2 cellular contexts compared by ENCODE assay signal in genomic region chr18:48544661-48545415, GRCh38.
TF ChIP-seq lines count a peak whose summit lies in the region.

No MANE protein-coding gene starts in this region.

TF ChIP-seq in GM23338, 12 proteins besides CTCF, POLR2A, EP300 and RAD21 (continued from another document):
- TF ChIP-seq REST (IDR thresholded peaks at IDR 0.05; ENCODE audit: unreplicated experiment) (no peak), EZH2phosphoT487 (IDR thresholded peaks at IDR 0.05; ENCODE audit: unreplicated experiment) (no peak), ZNF114 (CRISPR knock-in tag; IDR thresholded peaks at IDR 0.05) (no peak), NANOG (IDR thresholded peaks at IDR 0.05; ENCODE audit: borderline replicate concordance) (no peak), ZNF462 (CRISPR knock-in tag; IDR thresholded peaks at IDR 0.05) (no peak), JUNB (IDR thresholded peaks at IDR 0.05; ENCODE audit: unreplicated experiment) (no peak), ETS1 (IDR thresholded peaks at IDR 0.05) (no peak), POLR2AphosphoS5 (IDR thresholded peaks at IDR 0.05; ENCODE audit: low read depth) (no peak), ZNF331 (CRISPR knock-in tag; IDR thresholded peaks at IDR 0.05; ENCODE audit: low read depth) (no peak), STAT1 (IDR thresholded peaks at IDR 0.05; ENCODE audit: unreplicated experiment) (no peak)
TF ChIP-seq in GM23338: peak in this region for 0.

TF ChIP-seq in WTC11, 78 proteins besides CTCF, POLR2A, EP300 and RAD21 (continued from another document):
- TF ChIP-seq PRDM15 (CRISPR knock-in tag; IDR thresholded peaks at IDR 0.05) (no peak), NR1H2 (CRISPR knock-in tag; IDR thresholded peaks at IDR 0.05) (no peak), MLX (CRISPR knock-in tag; IDR thresholded peaks at IDR 0.05) (no peak), ZNF423 (CRISPR knock-in tag; IDR thresholded peaks at IDR 0.05) (no peak), GRHL2 (CRISPR knock-in tag; IDR thresholded peaks at IDR 0.05; ENCODE audit: insufficient replicate concordance, severe bottlenecking) (no peak), TEAD4 (CRISPR knock-in tag; IDR thresholded peaks at IDR 0.05) (no peak), CBFB (CRISPR knock-in tag; IDR thresholded peaks at IDR 0.05; ENCODE audit: low read depth) (no peak), PRRX2 (CRISPR knock-in tag; IDR thresholded peaks at IDR 0.05) (no peak), OVOL2 (CRISPR knock-in tag; IDR thresholded peaks at IDR 0.05; ENCODE audit: borderline replicate concordance) (no peak), RORB (CRISPR knock-in tag; IDR thresholded peaks at IDR 0.05) (no peak), FOXK1 (CRISPR knock-in tag; IDR thresholded peaks at IDR 0.05) (no peak), ZNF532 (CRISPR knock-in tag; IDR thresholded peaks at IDR 0.05; ENCODE audit: borderline replicate concordance) (no peak)
